ENCODE assay signal across 18 cellular contexts in genomic region chr7:27936244-27937102, GRCh38.
DNase-seq lines count a peak whose midpoint lies in the region; ATAC-seq and TF ChIP-seq lines count a peak whose summit lies in the region.
"Had no signal": no experiment of that assay in that cellular context is flagged by ENCODE, and none has a peak within 500 bp of the region (broad histone marks: within the 10 kb centered on the region; RNA-seq: fewer than 3 reads in every experiment).

No MANE protein-coding gene starts in this region.

- peaks cover 34% of the 10 kb centered on the region for H3K36me3 Mint-ChIP-seq in stimulated activated memory B cell treated with anti-CD40 and anti-IgM and Interleukin-4, amounts not matched to agents 10 μg/mL and 1 μg/mL and 100 μg/mL, for 72 hours

- POLR2A ChIA-PET in Panc1 (lab: Charles Lee), result no interaction called here

- no TSS peak for BruUV-seq in Panc1 (replicated peaks; lab: Mats Ljungman, UMichigan)

- TF ChIP-seq CTCF in Panc1 (IDR thresholded peaks at IDR 0.05) (no peak), sigmoid colon (IDR thresholded peaks at IDR 0.05) (no peak)

- H3K4me1 ChIP-seq in Panc1 (ENCODE audit: control insufficient read depth, insufficient read depth, low read length) (peaks cover 10% of the 10 kb centered on the region; the same call in 1 of the 2 replicates), sigmoid colon (peaks cover 0 to 36% (median 27%) of the 10 kb centered on the region in 4 donors)
- H3K4me1 ChIP-seq: BLaER1 treated with 17β-estradiol and CSF1 and Interleukin-3, amounts not matched to agents 10 nM and 100 nM had no signal

- intact Hi-C loops in Panc1 (cut with micrococcal nuclease; ENCODE audit: unreplicated experiment) (loop anchor here (5.0 kb wide), 1 partner anchor 76 kb away; no protein-coding TSS in a partner anchor), left colon (cut with DNase I, micrococcal nuclease) (no loop called here), sigmoid colon (cut with DNase I) (no loop called here)

- ATAC-seq in Panc1, result no peak
- peak; percentile 65 for ATAC-seq in left colon
- ATAC-seq in HG02852 (IDR thresholded peaks at IDR 0.05; ENCODE audit: unreplicated experiment), result no peak
- ATAC-seq in GM19467 (IDR thresholded peaks at IDR 0.05; ENCODE audit: unreplicated experiment), result no peak
- no peak for ATAC-seq in stimulated activated memory B cell treated with anti-CD40 and anti-IgM and Interleukin-4, amounts not matched to agents 10 μg/mL and 1 μg/mL and 100 μg/mL, for 72 hours
- ATAC-seq: GM12878 had no signal

- H3K9me3 ChIP-seq in Panc1 (ENCODE audit: control insufficient read depth, insufficient read depth, low read depth, low read length) (no peaks in the 10 kb centered on the region), sigmoid colon (no peaks in the 10 kb centered on the region)
- H3K9me3 ChIP-seq: BLaER1 treated with 17β-estradiol and CSF1 and Interleukin-3, amounts not matched to agents 10 nM and 100 nM had no signal

- no peaks in the 10 kb centered on the region for H3K9me3 Mint-ChIP-seq in stimulated activated memory B cell treated with anti-CD40 and anti-IgM and Interleukin-4, amounts not matched to agents 10 μg/mL and 1 μg/mL and 100 μg/mL, for 72 hours

- H3K4me3 ChIP-seq in Panc1 (ENCODE audit: low read depth in 2 of 2, low read length in 2 of 2) (no peak overlapping the region), sigmoid colon (no peak overlapping the region)
- H3K4me3 ChIP-seq: BLaER1 treated with 17β-estradiol and CSF1 and Interleukin-3, amounts not matched to agents 10 nM and 100 nM; GM12878; GM23248 had no signal

- WGBS in sigmoid colon, 2 donors, result 19 to 55% methylated on average over 4 of the region's 4 CpGs

- peaks cover 11% of the 10 kb centered on the region for H3K4me1 Mint-ChIP-seq in stimulated activated memory B cell treated with anti-CD40 and anti-IgM and Interleukin-4, amounts not matched to agents 10 μg/mL and 1 μg/mL and 100 μg/mL, for 72 hours

- no peak for TF ChIP-seq EP300 in sigmoid colon (IDR thresholded peaks at IDR 0.05)

- H3K36me3 ChIP-seq in Panc1 (ENCODE audit: control insufficient read depth, insufficient read depth, low read length) (no peaks in the 10 kb centered on the region), sigmoid colon (no peaks in the 10 kb centered on the region)

- no peak overlapping the region for H3K27ac Mint-ChIP-seq in stimulated activated memory B cell treated with anti-CD40 and anti-IgM and Interleukin-4, amounts not matched to agents 10 μg/mL and 1 μg/mL and 100 μg/mL, for 72 hours

- in situ Hi-C loops in Panc1 (cut with HindIII; ENCODE audit: low pct_unique_long_range_greater_than_20kb, low sequenced_read_pairs), result no loop called here

- no peaks in the 10 kb centered on the region for H3K27me3 Mint-ChIP-seq in stimulated activated memory B cell treated with anti-CD40 and anti-IgM and Interleukin-4, amounts not matched to agents 10 μg/mL and 1 μg/mL and 100 μg/mL, for 72 hours

- H3K4me3 Mint-ChIP-seq in stimulated activated memory B cell treated with anti-CD40 and anti-IgM and Interleukin-4, amounts not matched to agents 10 μg/mL and 1 μg/mL and 100 μg/mL, for 72 hours, result no peak overlapping the region

- H3K27me3 ChIP-seq in Panc1 (ENCODE audit: control insufficient read depth, insufficient read depth, low read length), result no peaks in the 10 kb centered on the region
- no peaks in the 10 kb centered on the region for H3K27me3 ChIP-seq in sigmoid colon
- H3K27me3 ChIP-seq: BLaER1 treated with 17β-estradiol and CSF1 and Interleukin-3, amounts not matched to agents 10 nM and 100 nM had no signal

- H3K27ac ChIP-seq in Panc1 (ENCODE audit: low read length), result 0 out of 2 replicates have a peak overlapping the region, but pooled peaks have one; percentile 11
- peak overlapping the region in 3 of 4 donors; percentile 8 to 52 (median 28) for H3K27ac ChIP-seq in sigmoid colon
- H3K27ac ChIP-seq: BLaER1 treated with 17β-estradiol and CSF1 and Interleukin-3, amounts not matched to agents 10 nM and 100 nM; GM23248 had no signal

- DNase-seq in DMS153 treated with DMSO at 0.1 percent for 48 hours (lab: John Stamatoyannopoulos, UW; ENCODE audit: unreplicated experiment) (peak; percentile 67), Panc1 (ENCODE audit: low read depth, low spot score) (no peak), left colon (no peak), sigmoid colon (no peak)
- DNase-seq: COR-L47; GM23248; KG1; NCI-H1105; NCI-H1694 treated with DMSO at 0.1 percent for 48 hours; NCI-H345; NCI-H69; NK-92 treated with Interleukin-12 subunit alpha and Interleukin-12 subunit beta, amount 100 ng/mL, for 24 hours; OCI-M1 had no signal

- TF ChIP-seq POLR2A in sigmoid colon (IDR thresholded peaks at IDR 0.05), result no peak

- CTCF ChIA-PET in Panc1 (lab: Charles Lee), result no interaction called here
